Comparison of ENCODE assay signal across 9 cellular contexts in genomic region chr5:63125862-63126261, GRCh38.
DNase-seq lines count a peak whose midpoint lies in the region; ATAC-seq, FAIRE-seq and TF ChIP-seq lines count a peak whose summit lies in the region.
"Had no signal": no experiment of that assay in that cellular context is flagged by ENCODE, and none has a peak within 500 bp of the region (broad histone marks: within the 10 kb centered on the region; RNA-seq: fewer than 3 reads in every experiment).

No MANE protein-coding gene starts in this region.

- H3K4me3 ChIP-seq in aorta (ENCODE audit: low read length in 2 of 2) (no peak overlapping the region), gastroesophageal sphincter (no peak overlapping the region)

- no peak overlapping the region for H3K4me3 Mint-ChIP-seq in Calu3 (ENCODE audit: low read depth, unreplicated experiment)

- no peak for FAIRE-seq in RCC 7860 (lab: Jason Lieb, UNC)

- H3K27me3 Mint-ChIP-seq in Calu3 (ENCODE audit: unreplicated experiment): no peaks in the 10 kb centered on the region

- no peak for TF ChIP-seq POLR2A in gastroesophageal sphincter (IDR thresholded peaks at IDR 0.05)

- 23 to 31% methylated on average over 2 of the region's 2 CpGs for WGBS in aorta, 2 donors
- WGBS in gastroesophageal sphincter (ENCODE audit: low coverage in 1 of 2), 2 donors: 40 to 67% methylated on average over 1 of the region's 2 CpGs

- intact Hi-C loops in Calu3 (cut with micrococcal nuclease; ENCODE audit: unreplicated experiment): loop anchor here (2.0 to 10.0 kb wide), 2 partner anchors 275 to 839 kb away; partner anchors contain the start of gene HTR1A
- intact Hi-C loops in aorta (cut with DNase I): no loop called here

- no peaks in the 10 kb centered on the region for H3K27me3 ChIP-seq in foreskin keratinocyte
- no peaks in the 10 kb centered on the region for H3K27me3 ChIP-seq in aorta (ENCODE audit: control insufficient read depth in 1 of 2, insufficient read depth in 2 of 2, low read length in 1 of 2)
- no peaks in the 10 kb centered on the region for H3K27me3 ChIP-seq in gastroesophageal sphincter

- peak; percentile 40 for TF ChIP-seq CTCF in Calu3 (IDR thresholded peaks at IDR 0.05; ENCODE audit: unreplicated experiment)
- TF ChIP-seq CTCF in foreskin keratinocyte (conservative IDR thresholded peaks at IDR 0.05): peak; percentile 76
- peak in 1 of 4 experiments; percentile 28 for TF ChIP-seq CTCF in gastroesophageal sphincter (IDR thresholded peaks at IDR 0.05)

- TF ChIP-seq EP300 in gastroesophageal sphincter (IDR thresholded peaks at IDR 0.05): no peak

- no peaks in the 10 kb centered on the region for H3K9me3 Mint-ChIP-seq in Calu3 (ENCODE audit: low read depth, unreplicated experiment)

- H3K36me3 ChIP-seq in aorta (ENCODE audit: control insufficient read depth in 1 of 2, insufficient read depth in 2 of 2, low read length in 1 of 2) (no peaks in the 10 kb centered on the region), gastroesophageal sphincter (no peaks in the 10 kb centered on the region)

- H3K9me3 ChIP-seq in aorta (ENCODE audit: control insufficient read depth, low read length) (no peaks in the 10 kb centered on the region), gastroesophageal sphincter (no peaks in the 10 kb centered on the region)

- H3K4me1 ChIP-seq in foreskin keratinocyte: peaks cover 11% of the 10 kb centered on the region
- no peaks in the 10 kb centered on the region for H3K4me1 ChIP-seq in aorta (ENCODE audit: control insufficient read depth in 1 of 2, insufficient read depth in 2 of 2, low read length in 2 of 2)
- no peaks in the 10 kb centered on the region for H3K4me1 ChIP-seq in gastroesophageal sphincter

- peak; percentile 14 for DNase-seq in Calu3
- peak; percentile 29 for DNase-seq in RCC 7860 (ENCODE audit: low spot score)
- peak; percentile 18 to 52 for DNase-seq in foreskin keratinocyte
- no peak for DNase-seq in aorta
- DNase-seq in activated naive CD4-positive, alpha-beta T cell treated with anti-CD3 and anti-CD28 coated beads, Interleukin-2, amount 50 U/mL, for 16 hours: no peak
- DNase-seq: left cardiac atrium had no signal

- ATAC-seq in GM19043 (IDR thresholded peaks at IDR 0.05; ENCODE audit: low read depth, unreplicated experiment): peak; percentile 54
- peak; percentile 83 for ATAC-seq in HG03139 (IDR thresholded peaks at IDR 0.05; ENCODE audit: unreplicated experiment)
- ATAC-seq in foreskin keratinocyte: peak; percentile 87
- ATAC-seq in aorta (ENCODE audit: low FRiP score): peak; percentile 48
- ATAC-seq in gastroesophageal sphincter: no peak

- peaks cover 33% of the 10 kb centered on the region for H3K4me1 Mint-ChIP-seq in Calu3 (ENCODE audit: low read depth, unreplicated experiment)

- CTCF ChIA-PET in Calu3 (lab: Charles Lee): interaction anchor here (0.6 to 0.9 kb wide), 2 partner anchors 32 to 205 kb away, joined by 3 to 4 read pairs; no protein-coding TSS in a partner anchor

- no TSS peak for BruUV-seq in Calu3 (replicated peaks; lab: Mats Ljungman, UMichigan)

- no peaks in the 10 kb centered on the region for H3K36me3 Mint-ChIP-seq in Calu3 (ENCODE audit: insufficient read depth, unreplicated experiment)

- peak overlapping the region; percentile 46 for H3K27ac Mint-ChIP-seq in Calu3 (ENCODE audit: unreplicated experiment)

- no peak overlapping the region for H3K27ac ChIP-seq in foreskin keratinocyte
- no peak overlapping the region for H3K27ac ChIP-seq in aorta (ENCODE audit: low read depth in 1 of 2, low read length in 2 of 2)
- no peak overlapping the region for H3K27ac ChIP-seq in gastroesophageal sphincter

Comparison
In these comparisons a context has a peak if more than half of its experiments do, and no peak if none do; other contexts are left out.
1. DNase-seq: peak in Calu3 (single experiment), RCC 7860 (single experiment) and foreskin keratinocyte (2 of 2); none in aorta (0 of 2) and activated naive CD4-positive, alpha-beta T cell treated with anti-CD3 and anti-CD28 coated beads, Interleukin-2, amount 50 U/mL, for 16 hours (single experiment).